ENCODE assay signal across 12 cellular contexts in genomic region chr2:47009368-47009767, GRCh38.
DNase-seq lines count a peak whose midpoint lies in the region; ATAC-seq and TF ChIP-seq lines count a peak whose summit lies in the region.
"Had no signal": no experiment of that assay in that cellular context is flagged by ENCODE, and none has a peak within 500 bp of the region (broad histone marks: within the 10 kb centered on the region; RNA-seq: fewer than 3 reads in every experiment).

No MANE protein-coding gene starts in this region.

- DNase-seq in SK-N-SH (no peak), fibroblast of lung (ENCODE audit: low read depth in 2 of 2) (no peak), nephron progenitor cell (no peak), tibial artery (no peak), aorta (no peak)
- DNase-seq: T-helper 2 cell had no signal

- H3K79me2 ChIP-seq in SK-N-SH (ENCODE audit: insufficient read depth) (no peaks in the 10 kb centered on the region), fibroblast of lung (ENCODE audit: control insufficient read depth, insufficient read depth, low read length) (no peaks in the 10 kb centered on the region)

- no peaks in the 10 kb centered on the region for H3K9me2 ChIP-seq in SK-N-SH

- WGBS in SK-N-SH (ENCODE audit: low lambda C conversion rate), result 96% methylated on average over 10 of the region's 10 CpGs
- WGBS in aorta, 2 donors, result 70 to 73% methylated on average over 10 of the region's 10 CpGs

- no peak for TF ChIP-seq RAD21 in SK-N-SH (IDR thresholded peaks at IDR 0.05; ENCODE audit: low read length)

- POLR2A ChIA-PET in SK-N-SH (lab: Yijun Ruan, JAX), result interaction anchor here (0.5 to 1.4 kb wide), 6 partner anchors 16 to 784 kb away, joined by 3 to 5 read pairs (median 4); no protein-coding TSS in a partner anchor

- H3K36me3 Mint-ChIP-seq in nephron progenitor cell (ENCODE audit: low read depth), result peaks cover 4% of the 10 kb centered on the region

- H3F3A ChIP-seq in SK-N-SH (replicated peaks; ENCODE audit: insufficient read depth), result no peaks in the 10 kb centered on the region

- no peak for TF ChIP-seq EP300 in SK-N-SH (IDR thresholded peaks at IDR 0.05; ENCODE audit: borderline replicate concordance in 1 of 2, low read depth in 1 of 2, low read length in 1 of 2)

- H3K4me2 ChIP-seq in SK-N-SH, result no peak overlapping the region
- no peak overlapping the region for H3K4me2 ChIP-seq in fibroblast of lung (ENCODE audit: extremely low read depth, insufficient read depth, low read length)

- peak overlapping the region; percentile 45 for H3K27ac Mint-ChIP-seq in nephron progenitor cell

- H3K9me3 Mint-ChIP-seq in nephron progenitor cell, result no peaks in the 10 kb centered on the region
- H3K9me3 Mint-ChIP-seq: activated T-helper 17 cell treated with anti-CD3 and anti-CD28 coated beads, Interleukin-2, amount 50 U/mL, for 72 hours; IgD-negative memory B cell had no signal

- no peak for TF ChIP-seq CTCF in SK-N-SH (IDR thresholded peaks at IDR 0.05)
- TF ChIP-seq CTCF in fibroblast of lung (conservative IDR thresholded peaks at IDR 0.05 in 1 of 2, IDR thresholded peaks at IDR 0.05 in 1 of 2; ENCODE audit: low read depth in 1 of 2, low read length in 2 of 2), result no peak
- no peak for TF ChIP-seq CTCF in nephron progenitor cell (IDR thresholded peaks at IDR 0.05)
- TF ChIP-seq CTCF in tibial artery (IDR thresholded peaks at IDR 0.05), result no peak

- H3K27ac ChIP-seq in SK-N-SH (ENCODE audit: low read depth in 2 of 2, low read length in 1 of 2), result peak overlapping the region; percentile 19 to 93; a peak in 3 of 4 replicates
- peak overlapping the region; percentile 38 for H3K27ac ChIP-seq in fibroblast of lung (ENCODE audit: insufficient read depth, low read length)
- peak overlapping the region; percentile 81 to 92 for H3K27ac ChIP-seq in tibial artery
- peak overlapping the region in 1 of 2 donors; percentile 80 for H3K27ac ChIP-seq in aorta (ENCODE audit: low read depth in 1 of 2, low read length in 2 of 2)

- H3K9ac ChIP-seq in SK-N-SH, result no peak overlapping the region
- no peak overlapping the region for H3K9ac ChIP-seq in fibroblast of lung (ENCODE audit: insufficient read depth, low read length)

- intact Hi-C loops in tibial artery (cut with DNase I; ENCODE audit: low total_unique reads), result loop anchor here (10.0 kb wide), 1 partner anchor 45 kb away; no protein-coding TSS in a partner anchor
- intact Hi-C loops in aorta (cut with DNase I), result no loop called here

- peaks cover 5% of the 10 kb centered on the region for H3K27me3 Mint-ChIP-seq in nephron progenitor cell (ENCODE audit: low read depth, poor library complexity)
- H3K27me3 Mint-ChIP-seq: activated T-helper 17 cell treated with anti-CD3 and anti-CD28 coated beads, Interleukin-2, amount 50 U/mL, for 72 hours; IgD-negative memory B cell had no signal

- H3K27me3 ChIP-seq in SK-N-SH (ENCODE audit: insufficient read depth), result no peaks in the 10 kb centered on the region
- no peaks in the 10 kb centered on the region for H3K27me3 ChIP-seq in fibroblast of lung (ENCODE audit: control insufficient read depth, insufficient read depth, low read length)
- no peaks in the 10 kb centered on the region for H3K27me3 ChIP-seq in tibial artery
- no peaks in the 10 kb centered on the region for H3K27me3 ChIP-seq in aorta (ENCODE audit: control insufficient read depth in 1 of 2, insufficient read depth in 2 of 2, low read length in 1 of 2)

- peaks cover 89% of the 10 kb centered on the region for H3K4me1 Mint-ChIP-seq in nephron progenitor cell
- H3K4me1 Mint-ChIP-seq: IgD-negative memory B cell had no signal

- H2AFZ ChIP-seq in SK-N-SH (ENCODE audit: low read depth) (no peak overlapping the region), fibroblast of lung (ENCODE audit: low read length) (no peak overlapping the region)

- no peak overlapping the region for H3K4me3 ChIP-seq in SK-N-SH (ENCODE audit: low read depth in 2 of 2, low read length in 1 of 2)
- H3K4me3 ChIP-seq in fibroblast of lung (replicated peaks in 1 of 4; ENCODE audit: control extremely low read depth in 1 of 4, insufficient read depth in 1 of 4, low read depth in 3 of 4, low read length in 4 of 4), result no peak overlapping the region
- no peak overlapping the region for H3K4me3 ChIP-seq in tibial artery
- no peak overlapping the region for H3K4me3 ChIP-seq in aorta (ENCODE audit: low read length in 2 of 2)
- H3K4me3 ChIP-seq: skin epidermis had no signal

- no peak for ATAC-seq in SK-N-SH treated with all-trans-retinoic acid at 6 μM for 48 hours
- ATAC-seq in HG03442 (IDR thresholded peaks at IDR 0.05; ENCODE audit: unreplicated experiment), result no peak
- ATAC-seq in aorta (ENCODE audit: low FRiP score), result no peak
- ATAC-seq in HG03354 (IDR thresholded peaks at IDR 0.05; ENCODE audit: poor library complexity, severe bottlenecking, unreplicated experiment), result no peak
- ATAC-seq: activated T-helper 17 cell treated with anti-CD3 and anti-CD28 coated beads, Interleukin-2, amount 50 U/mL, for 72 hours had no signal

- H4K20me1 ChIP-seq in SK-N-SH (ENCODE audit: insufficient read depth) (no peaks in the 10 kb centered on the region), fibroblast of lung (ENCODE audit: control insufficient read depth, extremely low read depth, insufficient read depth, low read length) (no peaks in the 10 kb centered on the region)

- CTCF ChIA-PET in SK-N-SH (lab: Yijun Ruan, JAX), result interaction anchor here (0.8 to 3.4 kb wide), 3 partner anchors 9 to 314 kb away, joined by 3 to 13 read pairs (median 7); no protein-coding TSS in a partner anchor

- H3K4me1 ChIP-seq in SK-N-SH (ENCODE audit: control insufficient read depth in 1 of 2, insufficient read depth in 2 of 2, low read depth in 1 of 2, low read length in 1 of 2) (peaks cover 5 to 62% of the 10 kb centered on the region in 2 experiments), fibroblast of lung (ENCODE audit: control insufficient read depth, extremely low read depth, insufficient read depth, low read length) (peaks cover 30% of the 10 kb centered on the region), tibial artery (peaks cover 0 to 89% (median 70%) of the 10 kb centered on the region in 4 donors), aorta (ENCODE audit: control insufficient read depth in 1 of 2, insufficient read depth in 2 of 2, low read length in 2 of 2) (peaks cover 1 to 7% of the 10 kb centered on the region in 2 donors)

- peaks cover 0 to 12% of the 10 kb centered on the region in 2 experiments for H3K36me3 ChIP-seq in SK-N-SH (replicated peaks in 1 of 2; ENCODE audit: control insufficient read depth in 1 of 2, insufficient read depth in 2 of 2, low read length in 1 of 2)
- peaks cover 31% of the 10 kb centered on the region for H3K36me3 ChIP-seq in fibroblast of lung (ENCODE audit: control insufficient read depth, insufficient read depth, low read length)
- peaks cover 6 to 54% (median 37%) of the 10 kb centered on the region in 3 donors for H3K36me3 ChIP-seq in tibial artery
- peaks cover 0 to 3% of the 10 kb centered on the region in 2 donors for H3K36me3 ChIP-seq in aorta (ENCODE audit: control insufficient read depth in 1 of 2, insufficient read depth in 2 of 2, low read length in 1 of 2)

- no peak overlapping the region for H3K4me3 Mint-ChIP-seq in nephron progenitor cell
- H3K4me3 Mint-ChIP-seq: activated T-helper 17 cell treated with anti-CD3 and anti-CD28 coated beads, Interleukin-2, amount 50 U/mL, for 72 hours; IgD-negative memory B cell had no signal

- H3K9me3 ChIP-seq in SK-N-SH (no peaks in the 10 kb centered on the region), fibroblast of lung (ENCODE audit: control insufficient read depth, insufficient read depth, low read depth, low read length) (no peaks in the 10 kb centered on the region), tibial artery (no peaks in the 10 kb centered on the region), aorta (ENCODE audit: control insufficient read depth, low read length) (no peaks in the 10 kb centered on the region)

TF ChIP-seq in SK-N-SH, 30 proteins besides CTCF, POLR2A, EP300 and RAD21 (continues in another document):
- TF ChIP-seq NRF1 (IDR thresholded peaks at IDR 0.05; ENCODE audit: low read depth, low read length) (no peak), EZH2phosphoT487 (IDR thresholded peaks at IDR 0.05; ENCODE audit: borderline replicate concordance, low read depth) (no peak), IRF3 (IDR thresholded peaks at IDR 0.05; ENCODE audit: low read depth, low read length) (no peak), TEAD4 (IDR thresholded peaks at IDR 0.05; ENCODE audit: borderline replicate concordance, insufficient read depth) (no peak), RCOR1 (IDR thresholded peaks at IDR 0.05; ENCODE audit: low read length) (no peak), SIN3A (IDR thresholded peaks at IDR 0.05; ENCODE audit: borderline replicate concordance, low read depth, low read length) (no peak), POLR2AphosphoS5 (IDR thresholded peaks at IDR 0.05; ENCODE audit: low read depth, low read length) (no peak)

TF ChIP-seq in SK-N-SH treated with all-trans-retinoic acid at 6 μM for 48 hours, 23 proteins besides CTCF, POLR2A, EP300 and RAD21:
- TF ChIP-seq GLIS3 (CRISPR knock-in tag; IDR thresholded peaks at IDR 0.05) (no peak), ZNF8 (CRISPR knock-in tag; IDR thresholded peaks at IDR 0.05) (no peak), CSDC2 (CRISPR knock-in tag; IDR thresholded peaks at IDR 0.05) (no peak), ZFP30 (CRISPR knock-in tag; IDR thresholded peaks at IDR 0.05) (no peak), OSR1 (CRISPR knock-in tag; IDR thresholded peaks at IDR 0.05) (no peak), CREB5 (CRISPR knock-in tag; IDR thresholded peaks at IDR 0.05; ENCODE audit: low read depth) (no peak), ZFP3 (CRISPR knock-in tag; IDR thresholded peaks at IDR 0.05) (no peak)
